Comparison of ENCODE assay signal across 17 cellular contexts in genomic region chr1:30451532-30452125, GRCh38.
DNase-seq lines count a peak whose midpoint lies in the region; FAIRE-seq and TF ChIP-seq lines count a peak whose summit lies in the region.
"Had no signal": no experiment of that assay in that cellular context is flagged by ENCODE, and none has a peak within 500 bp of the region (broad histone marks: within the 10 kb centered on the region; RNA-seq: fewer than 3 reads in every experiment).

No MANE protein-coding gene starts in this region.

- no peak overlapping the region for H3K4ac ChIP-seq in trophoblast cell (ENCODE audit: low read depth, low read length)

- no peak overlapping the region for H3K14ac ChIP-seq in trophoblast cell (ENCODE audit: low read length)

- no peak overlapping the region for H3K18ac ChIP-seq in trophoblast cell (ENCODE audit: low read length)

- H3K79me2 ChIP-seq in trophoblast cell (ENCODE audit: control insufficient read depth, insufficient read depth, low read length, poor library complexity) = no peaks in the 10 kb centered on the region

- H2BK12ac ChIP-seq in trophoblast cell (ENCODE audit: low read length) = no peak overlapping the region

- no peak for FAIRE-seq in urothelium cell line (lab: Jason Lieb, UNC)
- FAIRE-seq: A204.1, H1 had no signal

- H3K23ac ChIP-seq in trophoblast cell (ENCODE audit: low read length) = no peak overlapping the region

- TF ChIP-seq POLR2A in esophagus muscularis mucosa (IDR thresholded peaks at IDR 0.05; ENCODE audit: low read depth) = no peak

- H3K9ac ChIP-seq in trophoblast cell (ENCODE audit: low read length) = peak overlapping the region; percentile 52
- H3K9ac ChIP-seq: BLaER1 treated with 17β-estradiol and CSF1 and Interleukin-3, amounts not matched to agents 10 nM and 100 nM had no signal

- no peak overlapping the region for H3K4me3 ChIP-seq in esophagus muscularis mucosa
- no peak overlapping the region for H3K4me3 ChIP-seq in trophoblast cell (ENCODE audit: low read depth, low read length)
- H3K4me3 ChIP-seq: BLaER1 treated with 17β-estradiol and CSF1 and Interleukin-3, amounts not matched to agents 10 nM and 100 nM had no signal

- no peak overlapping the region for H4K91ac ChIP-seq in trophoblast cell (ENCODE audit: low read depth, low read length)

- no peak overlapping the region for H4K12ac ChIP-seq in trophoblast cell (ENCODE audit: low read depth, low read length)

- no peak overlapping the region for H2BK120ac ChIP-seq in trophoblast cell (ENCODE audit: insufficient read depth, low read length, poor library complexity)

- no peak overlapping the region for H3K4me2 ChIP-seq in trophoblast cell (ENCODE audit: low read length)
- H3K4me2 ChIP-seq: BLaER1 treated with 17β-estradiol and CSF1 and Interleukin-3, amounts not matched to agents 10 nM and 100 nM had no signal

- H4K8ac ChIP-seq in trophoblast cell (ENCODE audit: low read depth, low read length) = no peak overlapping the region

- H3K9me3 ChIP-seq in esophagus muscularis mucosa = no peaks in the 10 kb centered on the region
- peaks cover 9% of the 10 kb centered on the region for H3K9me3 ChIP-seq in trophoblast cell (ENCODE audit: insufficient read depth, low read depth, low read length)

- 94% methylated on average over 14 of the region's 14 CpGs for WGBS in esophagus muscularis mucosa
- WGBS in trophoblast cell (ENCODE audit: extremely low coverage, insufficient coverage, insufficient read length) = no CpG with 5 or more reads among the region's 14 CpGs

- intact Hi-C loops in esophagus muscularis mucosa (cut with DNase I) = no loop called here

- H2AFZ ChIP-seq in trophoblast cell (ENCODE audit: insufficient read depth, low read length, poor library complexity) = no peak overlapping the region

- no peak for TF ChIP-seq CTCF in esophagus muscularis mucosa (IDR thresholded peaks at IDR 0.05)

- H3K27me3 ChIP-seq in esophagus muscularis mucosa (no peaks in the 10 kb centered on the region), trophoblast cell (ENCODE audit: insufficient read depth, low read length) (no peaks in the 10 kb centered on the region)
- H3K27me3 ChIP-seq: BLaER1 treated with 17β-estradiol and CSF1 and Interleukin-3, amounts not matched to agents 10 nM and 100 nM had no signal

- H3K36me3 ChIP-seq in esophagus muscularis mucosa (no peaks in the 10 kb centered on the region), trophoblast cell (ENCODE audit: control insufficient read depth in 1 of 2, insufficient read depth in 2 of 2, low read length in 2 of 2) (no peaks in the 10 kb centered on the region)
- H3K36me3 ChIP-seq: BLaER1 treated with 17β-estradiol and CSF1 and Interleukin-3, amounts not matched to agents 10 nM and 100 nM had no signal

- no peak overlapping the region for H2BK5ac ChIP-seq in trophoblast cell (ENCODE audit: low read depth, low read length, poor library complexity)

- H3K4me1 ChIP-seq in esophagus muscularis mucosa = no peaks in the 10 kb centered on the region
- H3K4me1 ChIP-seq in trophoblast cell (ENCODE audit: control insufficient read depth in 1 of 2, insufficient read depth in 2 of 2, low read length in 2 of 2) = no peaks in the 10 kb centered on the region
- H3K4me1 ChIP-seq: BLaER1 treated with 17β-estradiol and CSF1 and Interleukin-3, amounts not matched to agents 10 nM and 100 nM had no signal

- no peaks in the 10 kb centered on the region for H3K79me1 ChIP-seq in trophoblast cell (ENCODE audit: low read length)

- peak; percentile 39 for DNase-seq in activated effector memory CD4-positive, alpha-beta T cell treated with anti-CD3 and anti-CD28 coated beads, Interleukin-2, amount 50 U/mL, for 16 hours
- DNase-seq in activated effector memory CD4-positive, alpha-beta T cell treated with Interleukin-2 at 50 U/mL for 16 hours = no peak
- DNase-seq in esophagus muscularis mucosa (ENCODE audit: extremely low spot score) (peak; percentile 50), trophoblast cell (no peak), urothelium cell line (ENCODE audit: low spot score) (no peak), GDM1 (lab: John Stamatoyannopoulos, UW) (no peak), activated gamma-delta T cell (lab: John Stamatoyannopoulos, UW) (no peak)
- DNase-seq: DMS 273 treated with DMSO at 0.1 percent for 48 hours, KBM-7, MV-4-11, NCI-H1417, NCI-H187 treated with DMSO at 0.1 percent for 48 hours, NCI-H345, NCI-H526 treated with DMSO at 0.1 percent for 48 hours had no signal

- no peak for TF ChIP-seq EP300 in esophagus muscularis mucosa (IDR thresholded peaks at IDR 0.05)

- no peak overlapping the region for H2AK5ac ChIP-seq in trophoblast cell (ENCODE audit: low read length)

- no peak overlapping the region for H3K27ac ChIP-seq in esophagus muscularis mucosa (replicated peaks in 1 of 4)
- H3K27ac ChIP-seq in trophoblast cell (ENCODE audit: low read depth, low read length) = no peak overlapping the region
- H3K27ac ChIP-seq: BLaER1 treated with 17β-estradiol and CSF1 and Interleukin-3, amounts not matched to agents 10 nM and 100 nM had no signal

Comparison
In these comparisons a context has a peak if more than half of its experiments do, and no peak if none do; other contexts are left out.
1. DNase-seq: peak in activated effector memory CD4-positive, alpha-beta T cell treated with anti-CD3 and anti-CD28 coated beads, Interleukin-2, amount 50 U/mL, for 16 hours (single experiment) and esophagus muscularis mucosa (single experiment); none in activated effector memory CD4-positive, alpha-beta T cell treated with Interleukin-2 at 50 U/mL for 16 hours (single experiment), trophoblast cell (0 of 2), urothelium cell line (single experiment), GDM1 (single experiment) and activated gamma-delta T cell (single experiment).